16 cellular contexts compared by ENCODE assay signal in genomic region chr2:189137519-189137918, GRCh38. TPM values are rescaled to one million over a fixed set of nuclear protein-coding genes. Genes with fewer than 3 reads are reported as not detected.
DNase-seq lines count a peak whose midpoint lies in the region; ATAC-seq and TF ChIP-seq lines count a peak whose summit lies in the region.
"Had no signal": no experiment of that assay in that cellular context is flagged by ENCODE, and none has a peak within 500 bp of the region (broad histone marks: within the 10 kb centered on the region; RNA-seq: fewer than 3 reads in every experiment).

No MANE protein-coding gene starts in this region.

- BruUV-seq in Panc1 (replicated peaks; lab: Mats Ljungman, UMichigan) = no TSS peak

- no peaks in the 10 kb centered on the region for H3K9me3 ChIP-seq in Panc1 (ENCODE audit: control insufficient read depth, insufficient read depth, low read depth, low read length)
- no peaks in the 10 kb centered on the region for H3K9me3 ChIP-seq in left lung
- H3K9me3 ChIP-seq in sigmoid colon = no peaks in the 10 kb centered on the region
- H3K9me3 ChIP-seq in tibial artery = no peaks in the 10 kb centered on the region

- TF ChIP-seq POLR2A in NB4 (IDR thresholded peaks at IDR 0.05; ENCODE audit: extremely low read depth, insufficient read length) (no peak), sigmoid colon (IDR thresholded peaks at IDR 0.05) (no peak)

- intact Hi-C loops in Panc1 (cut with micrococcal nuclease; ENCODE audit: unreplicated experiment) (no loop called here), left lung (cut with DNase I) (no loop called here), sigmoid colon (cut with DNase I) (no loop called here), tibial artery (cut with DNase I; ENCODE audit: low total_unique reads) (no loop called here)

- CTCF ChIA-PET in Panc1 (lab: Charles Lee) = no interaction called here

- no peak for TF ChIP-seq EP300 in sigmoid colon (IDR thresholded peaks at IDR 0.05)

- POLR2A ChIA-PET in Panc1 (lab: Charles Lee) = no interaction called here

- H3K27me3 ChIP-seq in Panc1 (ENCODE audit: control insufficient read depth, insufficient read depth, low read length) (no peaks in the 10 kb centered on the region), left lung (no peaks in the 10 kb centered on the region), sigmoid colon (no peaks in the 10 kb centered on the region), tibial artery (no peaks in the 10 kb centered on the region)

- in situ Hi-C loops in Panc1 (cut with HindIII; ENCODE audit: low pct_unique_long_range_greater_than_20kb, low sequenced_read_pairs) = no loop called here

- DNase-seq in NB4 (ENCODE audit: low read depth) (peak; percentile 6), Panc1 (ENCODE audit: low read depth, low spot score) (no peak), left lung (no peak), sigmoid colon (peak; percentile 67), tibial artery (no peak)
- DNase-seq in stimulated activated naive CD4-positive, alpha-beta T cell (lab: John Stamatoyannopoulos, UW) = no peak
- DNase-seq: CD4-positive, CD25-positive, alpha-beta regulatory T cell; EL; GF-D8; GOT3; Karpas-422; NCI-H1417; NCI-H1694 treated with DMSO at 0.1 percent for 48 hours; NCI-H510A had no signal

- TF ChIP-seq CTCF in NB4 (IDR thresholded peaks at IDR 0.05; ENCODE audit: low read depth, low read length) = no peak
- no peak for TF ChIP-seq CTCF in Panc1 (IDR thresholded peaks at IDR 0.05)
- no peak for TF ChIP-seq CTCF in left lung (IDR thresholded peaks at IDR 0.05)
- TF ChIP-seq CTCF in sigmoid colon (IDR thresholded peaks at IDR 0.05) = no peak
- no peak for TF ChIP-seq CTCF in tibial artery (IDR thresholded peaks at IDR 0.05)

- H3K4me3 ChIP-seq in NB4 (ENCODE audit: low read depth, low read length) (no peak overlapping the region), Panc1 (ENCODE audit: low read depth in 2 of 2, low read length in 2 of 2) (no peak overlapping the region), left lung (no peak overlapping the region), sigmoid colon (no peak overlapping the region), tibial artery (no peak overlapping the region)

- ATAC-seq in Panc1 = no peak; the same call in 1 of the 2 replicates
- peak; percentile 22 for ATAC-seq in left lung
- no peak for ATAC-seq in GM21528 (IDR thresholded peaks at IDR 0.05; ENCODE audit: low FRiP score, unreplicated experiment)
- ATAC-seq: HCT116 had no signal

- WGBS in sigmoid colon, 2 donors = 94 to 95% methylated on average over 1 of the region's 1 CpG

- H3K36me3 ChIP-seq in Panc1 (ENCODE audit: control insufficient read depth, insufficient read depth, low read length) (no peaks in the 10 kb centered on the region), left lung (no peaks in the 10 kb centered on the region), sigmoid colon (no peaks in the 10 kb centered on the region), tibial artery (no peaks in the 10 kb centered on the region)

- H3K27ac ChIP-seq in Panc1 (ENCODE audit: low read length) (peak overlapping the region; percentile 45; the same call in 1 of the 2 replicates), left lung (no peak overlapping the region), sigmoid colon (no peak overlapping the region), tibial artery (no peak overlapping the region)

- H3K4me1 ChIP-seq in Panc1 (ENCODE audit: control insufficient read depth, insufficient read depth, low read length) = peaks cover 22% of the 10 kb centered on the region; the same call in 1 of the 2 replicates
- no peaks in the 10 kb centered on the region for H3K4me1 ChIP-seq in left lung
- peaks cover 0 to 55% (median 13%) of the 10 kb centered on the region in 4 donors for H3K4me1 ChIP-seq in sigmoid colon
- H3K4me1 ChIP-seq in tibial artery = peaks cover 0 to 36% (median 2%) of the 10 kb centered on the region in 4 donors

RNA-seq across cellular contexts. Expression of gene COL5A2, which starts 42.0 kb away (rescaled TPM):
- total RNA-seq in Panc1 (2021; ENCODE audit: unreplicated experiment) (144 TPM), left lung (100 to 1,000 TPM; 122 to 324 TPM), sigmoid colon (100 to 1,000 TPM in 1 of 4 donors, 10 to 100 TPM in 3; 60.9 to 164 (median 90.0) TPM)
- 91.2 TPM for polyA plus RNA-seq in Panc1 (2012; ENCODE audit: insufficient read length)
- polyA plus RNA-seq in sigmoid colon = 10 to 100 TPM in 1 of 3 donors, 1 to 10 TPM in 2; 3.6 to 31.0 (median 3.7) TPM

Comparison
In these comparisons a context has a peak if more than half of its experiments do, and no peak if none do; other contexts are left out.
1. DNase-seq: peak in NB4 (single experiment) and sigmoid colon (single experiment); none in Panc1 (single experiment), left lung (0 of 2), stimulated activated naive CD4-positive, alpha-beta T cell (0 of 6) and tibial artery (0 of 2).